24 cellular contexts compared by ENCODE assay signal in the genomic region with DNA sequence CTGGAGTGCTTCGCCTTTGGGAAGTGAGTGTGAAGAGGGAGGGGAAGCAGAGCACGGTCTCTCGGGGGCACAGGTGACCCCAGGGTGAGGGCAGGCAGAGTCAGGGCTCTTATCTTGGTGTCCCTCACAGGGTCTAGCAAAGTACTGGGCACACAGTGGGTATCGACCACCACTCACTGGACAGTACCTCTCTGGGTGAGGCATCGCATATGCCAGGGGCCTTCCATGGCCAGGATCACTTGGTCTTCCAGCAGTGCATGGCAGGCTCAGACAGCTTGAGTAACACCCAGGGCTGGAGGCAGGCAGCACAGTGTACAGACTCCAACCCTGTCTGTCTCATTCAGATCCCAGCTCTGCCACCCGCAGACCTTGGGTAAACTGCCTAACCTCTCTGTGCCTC. TPM values are rescaled to one million over a fixed set of nuclear protein-coding genes. Genes with fewer than 3 reads are reported as not detected.
DNase-seq lines count a peak whose midpoint lies in the region; ATAC-seq and TF ChIP-seq lines count a peak whose summit lies in the region.
"Had no signal": no experiment of that assay in that cellular context is flagged by ENCODE, and none has a peak within 500 bp of the region (broad histone marks: within the 10 kb centered on the region; RNA-seq: fewer than 3 reads in every experiment).

No MANE protein-coding gene starts in this region.

- H3K4me1 ChIP-seq in neural progenitor cell: peaks cover 11% of the 10 kb centered on the region
- peaks cover 0 to 8% (median 7%) of the 10 kb centered on the region in 4 donors for H3K4me1 ChIP-seq in sigmoid colon
- H3K4me1 ChIP-seq: A549, BE2C had no signal

- DNase-seq in dorsolateral prefrontal cortex: peak in 2 of 10 donors; percentile 33 to 44
- no peak for DNase-seq in neural progenitor cell (ENCODE audit: low spot score)
- DNase-seq in sigmoid colon: peak; percentile 53
- DNase-seq in SW 1271 (lab: John Stamatoyannopoulos, UW): no peak
- DNase-seq: 8988T; ACHN; AML-193; BE2C; CD4-positive, alpha-beta T cell; CD8-positive, alpha-beta memory T cell; DMS 273 treated with DMSO at 0.1 percent for 48 hours; DMS79; GF-D8; GM23248; H7; HCEC 1CT had no signal

- H3F3A ChIP-seq in neural progenitor cell (ENCODE audit: low read depth): peaks cover 7% of the 10 kb centered on the region

- no peaks in the 10 kb centered on the region for H4K20me1 ChIP-seq in neural progenitor cell (ENCODE audit: low read depth)

- intact Hi-C loops in dorsolateral prefrontal cortex (cut with DNase I) (loop anchor here (2.0 to 5.0 kb wide), 3 partner anchors 52 to 198 kb away; no protein-coding TSS in a partner anchor), sigmoid colon (cut with DNase I) (no loop called here)

- H3K9me3 ChIP-seq in neural progenitor cell (ENCODE audit: low read depth) (no peaks in the 10 kb centered on the region), sigmoid colon (no peaks in the 10 kb centered on the region)
- H3K9me3 ChIP-seq: A549; BE2C; BLaER1 treated with 17β-estradiol and CSF1 and Interleukin-3, amounts not matched to agents 10 nM and 100 nM had no signal

- peaks cover 32% of the 10 kb centered on the region for H3K4me1 Mint-ChIP-seq in neural progenitor cell
- H3K4me1 Mint-ChIP-seq: CD14-positive monocyte; CD8-positive, alpha-beta memory T cell had no signal

- no peaks in the 10 kb centered on the region for H3K79me2 ChIP-seq in neural progenitor cell (ENCODE audit: low read depth)

- no peak overlapping the region for H3K4me3 Mint-ChIP-seq in neural progenitor cell
- H3K4me3 Mint-ChIP-seq: CD14-positive monocyte; CD4-positive, alpha-beta T cell; CD8-positive, alpha-beta memory T cell had no signal

- ATAC-seq in GM18505 (IDR thresholded peaks at IDR 0.05; ENCODE audit: unreplicated experiment) (no peak), GM18520 (IDR thresholded peaks at IDR 0.05; ENCODE audit: unreplicated experiment) (no peak), HG02981 (IDR thresholded peaks at IDR 0.05; ENCODE audit: unreplicated experiment) (no peak)
- ATAC-seq: A549 had no signal

- H2AFZ ChIP-seq in neural progenitor cell (replicated peaks): no peak overlapping the region
- H2AFZ ChIP-seq: GM23248 had no signal

- H3K36me3 Mint-ChIP-seq in neural progenitor cell: no peaks in the 10 kb centered on the region
- H3K36me3 Mint-ChIP-seq: CD14-positive monocyte; CD8-positive, alpha-beta memory T cell had no signal

- H3K27ac ChIP-seq in dorsolateral prefrontal cortex (peak overlapping the region in 46 of 59 donors; percentile 1 to 100 (median 81)), neural progenitor cell (no peak overlapping the region), sigmoid colon (no peak overlapping the region)
- H3K27ac ChIP-seq: A549; BLaER1 treated with 17β-estradiol and CSF1 and Interleukin-3, amounts not matched to agents 10 nM and 100 nM; GM23248 had no signal

- H3K9ac ChIP-seq in neural progenitor cell: no peak overlapping the region
- H3K9ac ChIP-seq: BLaER1 treated with 17β-estradiol and CSF1 and Interleukin-3, amounts not matched to agents 10 nM and 100 nM; GM23248 had no signal

- TF ChIP-seq EP300 in sigmoid colon (IDR thresholded peaks at IDR 0.05): no peak

- H3K36me3 ChIP-seq in neural progenitor cell (no peaks in the 10 kb centered on the region), sigmoid colon (no peaks in the 10 kb centered on the region)
- H3K36me3 ChIP-seq: BE2C; BLaER1 treated with 17β-estradiol and CSF1 and Interleukin-3, amounts not matched to agents 10 nM and 100 nM had no signal

- TF ChIP-seq POLR2A in sigmoid colon (IDR thresholded peaks at IDR 0.05): no peak
- TF ChIP-seq POLR2A in GM18505 (IDR thresholded peaks at IDR 0.05; ENCODE audit: borderline replicate concordance, extremely low read depth, insufficient read depth, insufficient read length): no peak

- 94% methylated on average over 6 of the region's 6 CpGs for WGBS in sigmoid colon, 2 donors

- H3K9me3 Mint-ChIP-seq in neural progenitor cell: no peaks in the 10 kb centered on the region
- H3K9me3 Mint-ChIP-seq: CD14-positive monocyte; CD4-positive, alpha-beta T cell; CD8-positive, alpha-beta memory T cell had no signal

- no peaks in the 10 kb centered on the region for H3K27me3 ChIP-seq in dorsolateral prefrontal cortex
- H3K27me3 ChIP-seq in neural progenitor cell: no peaks in the 10 kb centered on the region
- no peaks in the 10 kb centered on the region for H3K27me3 ChIP-seq in sigmoid colon
- H3K27me3 ChIP-seq: BE2C; BLaER1 treated with 17β-estradiol and CSF1 and Interleukin-3, amounts not matched to agents 10 nM and 100 nM had no signal

- H3K4me3 ChIP-seq in dorsolateral prefrontal cortex (no peak overlapping the region), neural progenitor cell (no peak overlapping the region), sigmoid colon (no peak overlapping the region)
- H3K4me3 ChIP-seq: A549; BLaER1 treated with 17β-estradiol and CSF1 and Interleukin-3, amounts not matched to agents 10 nM and 100 nM; GM23248 had no signal

- peak overlapping the region; percentile 9 for H3K27ac Mint-ChIP-seq in neural progenitor cell
- H3K27ac Mint-ChIP-seq: CD14-positive monocyte; CD4-positive, alpha-beta T cell had no signal

- H3K4me2 ChIP-seq in neural progenitor cell: no peak overlapping the region
- H3K4me2 ChIP-seq: A549; BLaER1 treated with 17β-estradiol and CSF1 and Interleukin-3, amounts not matched to agents 10 nM and 100 nM had no signal

- peaks cover 13% of the 10 kb centered on the region for H3K27me3 Mint-ChIP-seq in neural progenitor cell (ENCODE audit: insufficient read depth, low read depth)
- H3K27me3 Mint-ChIP-seq: CD4-positive, alpha-beta T cell had no signal

- TF ChIP-seq CTCF in dorsolateral prefrontal cortex (IDR thresholded peaks at IDR 0.05 in 54 of 56, conservative IDR thresholded peaks at IDR 0.05 in 2 of 56; ENCODE audit: low read depth in 1 of 56, partially characterized antibody in 56 of 56) (no peak), neural progenitor cell (IDR thresholded peaks at IDR 0.05) (no peak), sigmoid colon (IDR thresholded peaks at IDR 0.05) (no peak)

RNA-seq across cellular contexts. Expression of a gene that starts 16.6 kb away (rescaled TPM):
- total RNA-seq in dorsolateral prefrontal cortex (1,000 to 10,000 TPM in 1 of 120 experiments, 100 to 1,000 TPM in 115, 10 to 100 TPM in 4; 87.4 to 1,120 (median 263) TPM), neural progenitor cell (ENCODE audit: low replicate concordance) (8.4 and 12.8 TPM in 2 replicates), sigmoid colon (1 to 10 TPM; 1.8 to 4.4 (median 3.4) TPM)
- polyA plus RNA-seq in sigmoid colon: 1 to 10 TPM in 1 of 3 donors, under 1 TPM in 1, not detected in 1; 0.46 to 1.5 TPM
- total RNA-seq: CD4-positive, alpha-beta T cell; CD8-positive, alpha-beta memory T cell; Daoy; G401; GM23248; H7 had no signal
- polyA plus RNA-seq: A549; CD14-positive monocyte; CD8-positive, alpha-beta memory T cell; GM23248 had no signal

RNA-seq across cellular contexts. Expression of a gene that starts 24.6 kb away (rescaled TPM):
- total RNA-seq in dorsolateral prefrontal cortex (10 to 100 TPM in 39 of 120 experiments, 1 to 10 TPM in 81; 4.7 to 14.8 (median 8.4) TPM), neural progenitor cell (ENCODE audit: low replicate concordance) (2.1 and 3.3 TPM in 2 replicates), sigmoid colon (1 to 10 TPM; 2.1 to 3.6 (median 2.7) TPM)
- polyA plus RNA-seq in sigmoid colon: 1 to 10 TPM in 1 of 3 donors, under 1 TPM in 1, not detected in 1; 0.92 to 1.8 TPM

Comparison
In these comparisons a context has a peak if more than half of its experiments do, and no peak if none do; other contexts are left out.
1. H3K27ac ChIP-seq: peak in dorsolateral prefrontal cortex (46 of 59); none in neural progenitor cell (single experiment) and sigmoid colon (0 of 4).